Comparison of ENCODE assay signal across 26 cellular contexts in genomic region chr11:9104581-9104980, GRCh38. TPM values are rescaled to one million over a fixed set of nuclear protein-coding genes. Genes with fewer than 3 reads are reported as not detected.
DNase-seq lines count a peak whose midpoint lies in the region; ATAC-seq, FAIRE-seq and TF ChIP-seq lines count a peak whose summit lies in the region.
"Had no signal": no experiment of that assay in that cellular context is flagged by ENCODE, and none has a peak within 500 bp of the region (broad histone marks: within the 10 kb centered on the region; RNA-seq: fewer than 3 reads in every experiment).

No MANE protein-coding gene starts in this region.

- H3K4ac ChIP-seq in H1 (replicated peaks; ENCODE audit: insufficient read length, low read depth, low read length): no peak overlapping the region

- no peaks in the 10 kb centered on the region for H3K23me2 ChIP-seq in H1 (ENCODE audit: low read depth, low read length)

- H2BK15ac ChIP-seq in H1 (ENCODE audit: low read length): no peak overlapping the region

- H3K9ac ChIP-seq in HepG2 (ENCODE audit: insufficient read depth, low read depth, low read length) (no peak overlapping the region), H1 (replicated peaks in 1 of 4; ENCODE audit: extremely low read depth in 1 of 4, low read depth in 3 of 4, low read length in 3 of 4) (no peak overlapping the region), neural progenitor cell (no peak overlapping the region)
- H3K9ac ChIP-seq: BLaER1 treated with 17β-estradiol and CSF1 and Interleukin-3, amounts not matched to agents 10 nM and 100 nM had no signal

- H3K27ac Mint-ChIP-seq in neural progenitor cell: no peak overlapping the region
- H3K27ac Mint-ChIP-seq: CD4-positive, alpha-beta T cell; CD8-positive, alpha-beta memory T cell; GM23338; HFFc6 had no signal

- no peak overlapping the region; the same call in 1 of the 2 replicates for H3K4me2 ChIP-seq in HepG2 (ENCODE audit: low read depth, low read length)
- H3K4me2 ChIP-seq in H1 (ENCODE audit: insufficient read depth in 1 of 2, low read depth in 2 of 2, low read length in 2 of 2): no peak overlapping the region
- H3K4me2 ChIP-seq in neural progenitor cell: no peak overlapping the region
- H3K4me2 ChIP-seq: A549; BLaER1 treated with 17β-estradiol and CSF1 and Interleukin-3, amounts not matched to agents 10 nM and 100 nM; GM23338 had no signal

- no peak overlapping the region for H2BK12ac ChIP-seq in H1 (ENCODE audit: low read depth, low read length)

- peak; percentile 74 for DNase-seq in HepG2 (ENCODE audit: low spot score)
- DNase-seq in right lobe of liver: no peak
- no peak for DNase-seq in H1 (ENCODE audit: low read depth in 1 of 2, low spot score in 2 of 2)
- peak; percentile 16 for DNase-seq in kidney tubule cell (ENCODE audit: low spot score)
- peak; percentile 61 for DNase-seq in small intestine
- no peak for DNase-seq in putamen (ENCODE audit: low spot score)
- DNase-seq in pons (ENCODE audit: low spot score): no peak
- DNase-seq in neural progenitor cell (ENCODE audit: low spot score): no peak
- DNase-seq: 8988T; ACHN; AML-193; BE2C; Calu3; CD4-positive, alpha-beta T cell; CD8-positive, alpha-beta memory T cell; DMS53; DMS79 treated with DMSO at 0.1 percent for 48 hours; HFFc6 had no signal

- H3F3A ChIP-seq in neural progenitor cell (ENCODE audit: low read depth): peaks cover 8% of the 10 kb centered on the region

- H3K27me3 Mint-ChIP-seq in neural progenitor cell (ENCODE audit: insufficient read depth, low read depth): peaks cover 3% of the 10 kb centered on the region

- no peaks in the 10 kb centered on the region for H3K36me3 ChIP-seq in HepG2 (replicated peaks in 1 of 2; ENCODE audit: control insufficient read depth in 1 of 2, insufficient read depth in 2 of 2, low read length in 2 of 2)
- H3K36me3 ChIP-seq in right lobe of liver: no peaks in the 10 kb centered on the region
- H3K36me3 ChIP-seq in H1 (ENCODE audit: control insufficient read depth in 2 of 4, insufficient read depth in 4 of 4, low read length in 3 of 4): no peaks in the 10 kb centered on the region
- H3K36me3 ChIP-seq in small intestine (ENCODE audit: control insufficient read depth in 2 of 2, insufficient read depth in 2 of 2, low read length in 2 of 2): no peaks in the 10 kb centered on the region
- H3K36me3 ChIP-seq in neural progenitor cell: no peaks in the 10 kb centered on the region
- H3K36me3 ChIP-seq: BE2C; BLaER1 treated with 17β-estradiol and CSF1 and Interleukin-3, amounts not matched to agents 10 nM and 100 nM; HAP-1 had no signal

- H3K4me3 ChIP-seq in HepG2 (replicated peaks in 1 of 3; ENCODE audit: insufficient read depth in 1 of 3, low read depth in 2 of 3, low read length in 3 of 3): no peak overlapping the region
- no peak overlapping the region for H3K4me3 ChIP-seq in right lobe of liver
- H3K4me3 ChIP-seq in H1 (ENCODE audit: extremely low read depth in 1 of 4, insufficient read depth in 2 of 4, low read depth in 3 of 4, low read length in 4 of 4): no peak overlapping the region
- no peak overlapping the region for H3K4me3 ChIP-seq in small intestine (ENCODE audit: low read depth in 1 of 2, low read length in 2 of 2)
- no peak overlapping the region for H3K4me3 ChIP-seq in neural progenitor cell
- H3K4me3 ChIP-seq: A549; BLaER1 treated with 17β-estradiol and CSF1 and Interleukin-3, amounts not matched to agents 10 nM and 100 nM; GM23338; HAP-1 had no signal

- no peak for TF ChIP-seq RAD21 in HepG2 (CRISPR knock-in tag; IDR thresholded peaks at IDR 0.05)
- no peak for TF ChIP-seq RAD21 in H1 (IDR thresholded peaks at IDR 0.05 in 1 of 2, conservative IDR thresholded peaks at IDR 0.05 in 1 of 2; ENCODE audit: low read depth in 2 of 2, low read length in 2 of 2)

- peak; percentile 92 for ATAC-seq in HepG2
- ATAC-seq in right lobe of liver: no peak
- ATAC-seq: A549, GM23338 had no signal

- TF ChIP-seq POLR2A in HepG2 (IDR thresholded peaks at IDR 0.05; ENCODE audit: insufficient read depth in 1 of 2, low read depth in 2 of 2, low read length in 2 of 2) (no peak), right lobe of liver (IDR thresholded peaks at IDR 0.05) (no peak), H1 (IDR thresholded peaks at IDR 0.05; ENCODE audit: control extremely low read depth in 1 of 2, low read depth in 2 of 2, low read length in 2 of 2) (no peak)

- H3K9me3 ChIP-seq in HepG2 (ENCODE audit: low read length) (no peaks in the 10 kb centered on the region), right lobe of liver (no peaks in the 10 kb centered on the region), H1 (ENCODE audit: insufficient read depth in 2 of 2, low read depth in 1 of 2, low read length in 1 of 2) (no peaks in the 10 kb centered on the region), small intestine (ENCODE audit: control insufficient read depth, low read depth) (no peaks in the 10 kb centered on the region), neural progenitor cell (ENCODE audit: low read depth) (no peaks in the 10 kb centered on the region)
- H3K9me3 ChIP-seq: A549; BE2C; BLaER1 treated with 17β-estradiol and CSF1 and Interleukin-3, amounts not matched to agents 10 nM and 100 nM; HAP-1 had no signal

- H3K23ac ChIP-seq in H1 (ENCODE audit: insufficient read length): no peak overlapping the region

- TF ChIP-seq EP300 in HepG2 (IDR thresholded peaks at IDR 0.05; ENCODE audit: low read depth in 2 of 2, low read length in 2 of 2) (no peak), HepG2 (CRISPR knock-in tag; IDR thresholded peaks at IDR 0.05; ENCODE audit: borderline replicate concordance) (no peak), H1 (IDR thresholded peaks at IDR 0.05; ENCODE audit: borderline replicate concordance in 1 of 2, low read depth in 2 of 2, low read length in 2 of 2) (no peak)

- no peak overlapping the region for H2AK5ac ChIP-seq in H1 (ENCODE audit: low read depth, low read length)

- CTCF ChIA-PET in HepG2 (lab: Yijun Ruan, JAX; ENCODE audit: low intra/inter-chr PET ratio, low total read pairs) (no interaction called here), H1 (lab: Charles Lee; ENCODE audit: partially characterized antibody) (interaction anchor here (0.8 to 4.5 kb wide), 4 partner anchors 11 to 1071 kb away, joined by 3 to 32 read pairs (median 4); no protein-coding TSS in a partner anchor)

- peaks cover 21% of the 10 kb centered on the region for H3K4me1 ChIP-seq in HepG2 (ENCODE audit: insufficient read depth, low read length)
- no peaks in the 10 kb centered on the region for H3K4me1 ChIP-seq in right lobe of liver
- H3K4me1 ChIP-seq in H1 (replicated peaks in 1 of 4; ENCODE audit: control insufficient read depth in 3 of 4, insufficient read depth in 4 of 4, low read length in 3 of 4): no peaks in the 10 kb centered on the region
- H3K4me1 ChIP-seq in small intestine (ENCODE audit: control insufficient read depth in 2 of 2, insufficient read depth in 1 of 2, low read depth in 1 of 2, low read length in 1 of 2): no peaks in the 10 kb centered on the region
- peaks cover 13% of the 10 kb centered on the region for H3K4me1 ChIP-seq in neural progenitor cell
- H3K4me1 ChIP-seq: BE2C; BLaER1 treated with 17β-estradiol and CSF1 and Interleukin-3, amounts not matched to agents 10 nM and 100 nM; HAP-1 had no signal

- H3K4me3 Mint-ChIP-seq in neural progenitor cell: no peak overlapping the region
- H3K4me3 Mint-ChIP-seq: CD14-positive monocyte; CD4-positive, alpha-beta T cell; CD8-positive, alpha-beta memory T cell; GM23338; HFFc6 had no signal

- no peak overlapping the region for H3K18ac ChIP-seq in H1 (ENCODE audit: extremely low read depth, low read length)

- H2AFZ ChIP-seq in HepG2 (ENCODE audit: low read length) (no peak overlapping the region), H1 (ENCODE audit: low read length) (no peak overlapping the region), neural progenitor cell (replicated peaks) (no peak overlapping the region)
- H2AFZ ChIP-seq: GM23338 had no signal

- in situ Hi-C loops in HepG2 (cut with HindIII; ENCODE audit: extremely low pct_ligation_motif_present, low pct_unique_long_range_greater_than_20kb): no loop called here

- peaks cover 6% of the 10 kb centered on the region for H3K4me1 Mint-ChIP-seq in neural progenitor cell
- H3K4me1 Mint-ChIP-seq: CD14-positive monocyte; CD8-positive, alpha-beta memory T cell; GM23338 had no signal

- no peaks in the 10 kb centered on the region for H3K36me3 Mint-ChIP-seq in neural progenitor cell
- H3K36me3 Mint-ChIP-seq: CD14-positive monocyte had no signal

- H3K27me3 ChIP-seq in HepG2 (ENCODE audit: control insufficient read depth in 1 of 2, insufficient read depth in 2 of 2, low read length in 2 of 2) (no peaks in the 10 kb centered on the region), right lobe of liver (no peaks in the 10 kb centered on the region), H1 (replicated peaks in 1 of 4; ENCODE audit: control insufficient read depth in 3 of 4, extremely low read depth in 1 of 4, insufficient read depth in 3 of 4, low read length in 3 of 4) (no peaks in the 10 kb centered on the region), small intestine (ENCODE audit: control insufficient read depth in 2 of 2, insufficient read depth in 2 of 2, low read length in 2 of 2) (no peaks in the 10 kb centered on the region), neural progenitor cell (no peaks in the 10 kb centered on the region)
- H3K27me3 ChIP-seq: BE2C; BLaER1 treated with 17β-estradiol and CSF1 and Interleukin-3, amounts not matched to agents 10 nM and 100 nM had no signal

- TF ChIP-seq CTCF in HepG2 (CRISPR knock-in tag; IDR thresholded peaks at IDR 0.05) (no peak), right lobe of liver (IDR thresholded peaks at IDR 0.05) (no peak), H1 (IDR thresholded peaks at IDR 0.05; ENCODE audit: control extremely low read depth in 1 of 3, insufficient read depth in 1 of 3, low read depth in 1 of 3, low read length in 3 of 3) (no peak), neural progenitor cell (IDR thresholded peaks at IDR 0.05) (no peak)

- no peak overlapping the region for H4K91ac ChIP-seq in H1 (replicated peaks; ENCODE audit: insufficient read length, low read length)

- H3K27ac ChIP-seq in HepG2 (ENCODE audit: extremely low read length, insufficient read depth, low read length): no peak overlapping the region
- H3K27ac ChIP-seq in right lobe of liver: no peak overlapping the region
- no peak overlapping the region for H3K27ac ChIP-seq in H1 (ENCODE audit: low read depth, low read length)
- H3K27ac ChIP-seq in small intestine (ENCODE audit: low read depth in 1 of 2, low read length in 1 of 2): no peak overlapping the region
- H3K27ac ChIP-seq in neural progenitor cell: no peak overlapping the region
- H3K27ac ChIP-seq: A549; BLaER1 treated with 17β-estradiol and CSF1 and Interleukin-3, amounts not matched to agents 10 nM and 100 nM had no signal

- no peak overlapping the region for H3K56ac ChIP-seq in H1 (replicated peaks; ENCODE audit: insufficient read length, low read depth, low read length)

- WGBS in HepG2 (ENCODE audit: low lambda C conversion rate): 37% methylated on average over 7 of the region's 7 CpGs
- whole genome bisulfite sequencing in right lobe of liver (ENCODE audit: insufficient coverage, low coverage, low lambda C conversion rate, missing lambda C conversion rate): 86% methylated on average over 7 of the region's 7 CpGs
- WGBS in H1 (ENCODE audit: extremely low coverage in 1 of 2, insufficient coverage in 1 of 2, insufficient read length in 1 of 2, insufficient replicate concordance in 2 of 2, low coverage in 1 of 2, low lambda C conversion rate in 2 of 2, missing lambda C conversion rate in 1 of 2), 2 experiments: 93% methylated on average over 7 of the region's 7 CpGs; no CpG with 5 or more reads in 1 of the 2 experiments
- 74 to 88% (median 86%) methylated on average over 7 of the region's 7 CpGs for WGBS in small intestine, 3 donors

- H3K14ac ChIP-seq in H1 (ENCODE audit: insufficient read length): no peak overlapping the region

- no peaks in the 10 kb centered on the region for H3K79me1 ChIP-seq in H1 (ENCODE audit: low read depth, low read length)

- no peak overlapping the region for H2BK5ac ChIP-seq in H1 (ENCODE audit: low read depth, low read length)

- H4K8ac ChIP-seq in H1 (ENCODE audit: extremely low read depth, insufficient read depth, low read length): 0 out of 2 replicates have a peak overlapping the region, but pooled peaks have one; percentile 2

- no peaks in the 10 kb centered on the region for H3K9me3 Mint-ChIP-seq in neural progenitor cell
- H3K9me3 Mint-ChIP-seq: CD14-positive monocyte; CD4-positive, alpha-beta T cell; CD8-positive, alpha-beta memory T cell; GM23338; HFFc6 had no signal

- no TSS peak for BruUV-seq in HepG2 (replicated peaks; lab: Mats Ljungman, UMichigan)

- intact Hi-C loops in HepG2 (cut with micrococcal nuclease; ENCODE audit: unreplicated experiment): no loop called here
- intact Hi-C loops in right lobe of liver (cut with DNase I): no loop called here

- H4K5ac ChIP-seq in H1 (ENCODE audit: insufficient read length, low read depth, low read length): no peak overlapping the region

- no peaks in the 10 kb centered on the region for H3K79me2 ChIP-seq in HepG2 (ENCODE audit: insufficient read depth, low read length)
- no peaks in the 10 kb centered on the region for H3K79me2 ChIP-seq in H1 (ENCODE audit: control insufficient read depth in 1 of 2, insufficient read depth in 2 of 2, low read length in 2 of 2)
- no peaks in the 10 kb centered on the region for H3K79me2 ChIP-seq in neural progenitor cell (ENCODE audit: low read depth)

- H2BK20ac ChIP-seq in H1 (ENCODE audit: low read length): no peak overlapping the region

- H4K20me1 ChIP-seq in HepG2 (ENCODE audit: insufficient read depth, low read length) (no peaks in the 10 kb centered on the region), H1 (replicated peaks in 1 of 2; ENCODE audit: control insufficient read depth in 1 of 2, insufficient read depth in 2 of 2, low read length in 2 of 2) (no peaks in the 10 kb centered on the region), neural progenitor cell (ENCODE audit: low read depth) (no peaks in the 10 kb centered on the region)
- H4K20me1 ChIP-seq: BLaER1 treated with 17β-estradiol and CSF1 and Interleukin-3, amounts not matched to agents 10 nM and 100 nM had no signal

- FAIRE-seq in HepG2 (lab: Jason Lieb, UNC) (no peak), H1 (lab: Jason Lieb, UNC) (no peak), small intestine (lab: Jason Lieb, UNC) (no peak)
- FAIRE-seq: A549, GM19239, H54 had no signal

- POLR2A ChIA-PET in HepG2 (lab: Yijun Ruan, JAX) (no interaction called here), H1 (lab: Charles Lee; ENCODE audit: partially characterized antibody) (no interaction called here)

- H2BK120ac ChIP-seq in H1 (replicated peaks; ENCODE audit: low read depth, low read length): no peak overlapping the region

RNA-seq across cellular contexts. Expression of gene SCUBE2, which starts 13.2 kb away (rescaled TPM):
- total RNA-seq in HepG2 (2016; rRNA removed; fragmentation: Illumina TruSeq; extraction: Trizol): not detected in 2 replicates
- total RNA-seq in HepG2 (2016; cell fraction: cytosol; rRNA removed; fragmentation: Illumina TruSeq; extraction: Trizol; ENCODE audit: low read depth): 0.09 TPM in 1 of 2 replicates, not detected in the other
- total RNA-seq in HepG2 (2016; cell fraction: insoluble cytoplasmic fraction; rRNA removed; fragmentation: Illumina TruSeq; extraction: Trizol): not detected in 2 replicates
- not detected in 2 replicates for total RNA-seq in HepG2 (2016; cell fraction: membrane; rRNA removed; fragmentation: Illumina TruSeq; extraction: Trizol)
- total RNA-seq in HepG2 (2016; cell fraction: nucleus; rRNA removed; fragmentation: Illumina TruSeq; extraction: Trizol): not detected in 2 replicates
- polyA plus RNA-seq in HepG2 (2011; rRNA removed): 0.09 TPM in 1 of 2 replicates, not detected in the other
- 0.03 TPM in 1 of 2 replicates, not detected in the other for polyA plus RNA-seq in HepG2 (2011; cell fraction: cytosol; rRNA removed)
- polyA plus RNA-seq in HepG2 (2011; cell fraction: nucleus; rRNA removed): 0.19 and 0.24 TPM in 2 replicates
- 0.35 TPM in 1 of 2 replicates, not detected in the other for polyA plus RNA-seq in HepG2 (2012)
- polyA plus RNA-seq in HepG2 (2016; cell fraction: cytosol; fragmentation: Illumina TruSeq; extraction: Trizol; ENCODE audit: low read depth): not detected in 2 replicates
- not detected in 2 replicates for polyA plus RNA-seq in HepG2 (2016; cell fraction: insoluble cytoplasmic fraction; fragmentation: Illumina TruSeq; extraction: Trizol; ENCODE audit: low read depth)
- not detected in 2 replicates for polyA plus RNA-seq in HepG2 (2016; cell fraction: membrane; fragmentation: Illumina TruSeq; extraction: Trizol; ENCODE audit: low read depth)
- not detected in 2 replicates for polyA plus RNA-seq in HepG2 (2016; cell fraction: nucleus; fragmentation: Illumina TruSeq; extraction: Trizol; ENCODE audit: insufficient read depth, low read depth)
- polyA minus RNA-seq in HepG2 (2011; rRNA and poly(A)+ RNA removed; ENCODE audit: low replicate concordance): 0.82 TPM in 1 of 2 replicates, not detected in the other
- polyA minus RNA-seq in HepG2 (2011; cell fraction: cytosol; rRNA and poly(A)+ RNA removed): not detected in 2 replicates
- 0.90 and 2.0 TPM in 2 replicates for polyA minus RNA-seq in HepG2 (2011; cell fraction: nucleus; rRNA and poly(A)+ RNA removed)
- total RNA-seq in right lobe of liver: 1 to 10 TPM in 1 of 6 experiments, under 1 TPM in 5; 0.19 to 1.1 (median 0.32) TPM
- total RNA-seq in H1 (2021; fragmentation: NEBNext Ultra II Directional; extraction: Animal tissue kit (Norgen Biotek cat#: 25700)): 0.42 and 1.2 TPM in 2 replicates
- polyA plus RNA-seq in H1 (2011; rRNA removed): 0.29 and 1.1 TPM in 2 replicates
- polyA plus RNA-seq in H1 (2011; cell fraction: cytosol; rRNA removed): 0.63 TPM
- polyA plus RNA-seq in H1 (2011; cell fraction: nucleus; rRNA removed): 0.90 TPM
- 1.1 to 2.0 TPM (median 1.8 TPM) in 4 replicates for polyA plus RNA-seq in H1 (2012, experiment 1 of 2)
- polyA plus RNA-seq in H1 (2012, experiment 2 of 2): 0.26 TPM
- 0.61 TPM for polyA plus RNA-seq in H1 (2013, experiment 1 of 2)
- 0.31 TPM for polyA plus RNA-seq in H1 (2013, experiment 2 of 2)
- 0.50 and 2.0 TPM in 2 replicates for polyA minus RNA-seq in H1 (2011; rRNA and poly(A)+ RNA removed)
- polyA minus RNA-seq in H1 (2011; cell fraction: cytosol; rRNA and poly(A)+ RNA removed): not detected
- polyA minus RNA-seq in H1 (2011; cell fraction: nucleus; rRNA and poly(A)+ RNA removed): 0.20 TPM
- 1 to 10 TPM in 1 of 3 donors, under 1 TPM in 1, not detected in 1; under 0.01 to 8.8 TPM for polyA plus RNA-seq in small intestine
- total RNA-seq in neural progenitor cell (ENCODE audit: low replicate concordance): 21.2 and 42.1 TPM in 2 replicates
- total RNA-seq: Calu3, G401 had no signal
- polyA plus RNA-seq: CD8-positive, alpha-beta memory T cell had no signal

Comparison
In these comparisons a context has a peak if more than half of its experiments do, and no peak if none do; other contexts are left out.
1. DNase-seq: peak in HepG2 (single experiment), kidney tubule cell (single experiment) and small intestine (single experiment); none in right lobe of liver (0 of 3), H1 (0 of 2), putamen (single experiment), pons (single experiment) and neural progenitor cell (single experiment).
2. Of the 41 proteins assayed by ChIP-seq in both HepG2 and H1: peak only in HepG2: MAX and SRF; only in H1: none; in both: none; in neither: 39.